Comparison of ENCODE assay signal across 1 cellular context in genomic region chr1:153760440-153760839, GRCh38.
A peak's percentile ranks its signal among the peaks of the same experiment; 100 is the strongest.
TF ChIP-seq lines count a peak whose summit lies in the region.

No MANE protein-coding gene starts in this region.

TF ChIP-seq in IMR-90, 13 proteins besides CTCF, POLR2A, EP300 and RAD21:
- peak; percentile 46 for TF ChIP-seq CEBPB (IDR thresholded peaks at IDR 0.05; ENCODE audit: low read depth, low read length)
- TF ChIP-seq FOS (IDR thresholded peaks at IDR 0.05; ENCODE audit: low read depth, low read length), result no peak
